8 cellular contexts compared by ENCODE assay signal in genomic region chr6:3231213-3232016, GRCh38. TPM values are rescaled to one million over a fixed set of nuclear protein-coding genes. Genes with fewer than 3 reads are reported as not detected.
DNase-seq lines count a peak whose midpoint lies in the region; ATAC-seq and TF ChIP-seq lines count a peak whose summit lies in the region.

No MANE protein-coding gene starts in this region.

- peak; percentile 28 to 30 for TF ChIP-seq POLR2A in uterus (IDR thresholded peaks at IDR 0.05)
- TF ChIP-seq POLR2A in GM18505 (IDR thresholded peaks at IDR 0.05; ENCODE audit: borderline replicate concordance, extremely low read depth, insufficient read depth, insufficient read length): no peak

- ATAC-seq in HG02884 (IDR thresholded peaks at IDR 0.05; ENCODE audit: unreplicated experiment) (no peak), GM18505 (IDR thresholded peaks at IDR 0.05; ENCODE audit: unreplicated experiment) (no peak)

- H3K4me1 ChIP-seq in HUES64 (ENCODE audit: insufficient read depth, low read length) (peaks cover 20% of the 10 kb centered on the region), muscle layer of colon (ENCODE audit: insufficient read depth, low read length) (peaks cover 48% of the 10 kb centered on the region), uterus (peaks cover 0 to 19% of the 10 kb centered on the region in 2 donors)

- DNase-seq in Ammon's horn (ENCODE audit: low spot score) (peak; percentile 90), SK-N-MC (ENCODE audit: low read depth, low spot score) (no peak), fibroblast of gingiva (ENCODE audit: low read depth) (peak; percentile 74), uterus (peak; percentile 74 to 83)

- H3K9me3 ChIP-seq in HUES64 (ENCODE audit: insufficient read depth, low read depth, low read length) (no peaks in the 10 kb centered on the region), SK-N-MC (ENCODE audit: low read depth, low read length) (no peaks in the 10 kb centered on the region), muscle layer of colon (ENCODE audit: low read length) (no peaks in the 10 kb centered on the region), uterus (no peaks in the 10 kb centered on the region)

- H3K9ac ChIP-seq in HUES64 (ENCODE audit: low read depth, low read length): peak overlapping the region; percentile 80
- peak overlapping the region; percentile 57 for H3K9ac ChIP-seq in SK-N-MC (ENCODE audit: insufficient read length)
- H3K9ac ChIP-seq in muscle layer of colon (ENCODE audit: low read length): peak overlapping the region; percentile 70

- peak overlapping the region; percentile 95 for H3K4me3 ChIP-seq in HUES64 (ENCODE audit: low read length)
- H3K4me3 ChIP-seq in SK-N-MC: peak overlapping the region; percentile 90
- peak overlapping the region; percentile 75 for H3K4me3 ChIP-seq in muscle layer of colon (ENCODE audit: low read depth in 1 of 2, low read length in 2 of 2)
- H3K4me3 ChIP-seq in uterus: peak overlapping the region; percentile 39 to 43

- no peak for TF ChIP-seq CTCF in uterus (IDR thresholded peaks at IDR 0.05)

- peaks cover 38% of the 10 kb centered on the region for H3K27me3 ChIP-seq in HUES64 (ENCODE audit: insufficient read depth, low read length)
- H3K27me3 ChIP-seq in muscle layer of colon (ENCODE audit: control insufficient read depth in 1 of 2, insufficient read depth in 2 of 2, low read length in 2 of 2): peaks cover 39 to 46% of the 10 kb centered on the region in 2 donors
- H3K27me3 ChIP-seq in uterus: peaks cover 3 to 31% of the 10 kb centered on the region in 2 donors

- under 1% methylated on average over 49 of the region's 50 CpGs for WGBS in HUES64

- intact Hi-C loops in uterus (cut with DNase I; ENCODE audit: low total_unique reads): no loop called here

- H3K36me3 ChIP-seq in HUES64 (ENCODE audit: insufficient read depth, low read length) (no peaks in the 10 kb centered on the region), SK-N-MC (ENCODE audit: insufficient read depth, low read length) (no peaks in the 10 kb centered on the region), muscle layer of colon (ENCODE audit: insufficient read depth, low read length) (no peaks in the 10 kb centered on the region), uterus (no peaks in the 10 kb centered on the region)

- H3K27ac ChIP-seq in HUES64 (ENCODE audit: low read depth, low read length) (peak overlapping the region; percentile 75), SK-N-MC (no peak overlapping the region), muscle layer of colon (ENCODE audit: low read depth, low read length) (peak overlapping the region; percentile 83), uterus (peak overlapping the region; percentile 50 to 65)

RNA-seq across cellular contexts. Expression of gene TUBB2B, which starts 4.0 kb away (rescaled TPM):
- 576 TPM for polyA plus RNA-seq in HUES64 (2013, experiment 1 of 2)
- polyA plus RNA-seq in HUES64 (2013, experiment 2 of 2): 669 TPM
- 10 to 100 TPM in 1 of 4 donors, 1 to 10 TPM in 1, under 1 TPM in 1, not detected in 1; 0.26 to 80.7 (median 4.3) TPM for total RNA-seq in uterus

RNA-seq across cellular contexts. Expression of gene PSMG4, which starts 27.3 kb away (rescaled TPM):
- 28.6 TPM for polyA plus RNA-seq in HUES64 (2013, experiment 1 of 2)
- 34.4 TPM for polyA plus RNA-seq in HUES64 (2013, experiment 2 of 2)
- 10 to 100 TPM; 13.1 to 49.4 (median 28.0) TPM for total RNA-seq in uterus

Comparison
In these comparisons a context has a peak if more than half of its experiments do, and no peak if none do; other contexts are left out.
1. H3K4me3 ChIP-seq: peak in every context shown above with its lines; median percentile 95 in HUES64; 90 in SK-N-MC; 75 in muscle layer of colon; 41 in uterus.